ENCODE assay signal across 22 cellular contexts in the genomic region with DNA sequence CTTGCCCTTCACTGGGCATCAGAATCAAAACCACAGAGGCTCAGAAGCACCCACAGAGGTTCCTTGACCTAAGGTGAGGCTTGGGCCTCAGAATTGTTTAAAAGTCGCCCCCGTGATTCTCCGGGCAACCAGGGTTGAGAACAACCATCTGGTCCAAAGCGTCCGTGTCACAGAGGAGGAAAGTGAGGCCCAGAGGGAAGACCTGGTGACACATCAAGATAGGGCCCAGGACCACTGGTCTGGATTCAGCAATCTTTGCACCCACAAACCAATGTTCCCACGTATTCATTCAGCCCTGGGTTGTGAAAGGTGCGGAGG.
DNase-seq lines count a peak whose midpoint lies in the region; ATAC-seq lines count a peak whose summit lies in the region.
"Had no signal": no experiment of that assay in that cellular context is flagged by ENCODE, and none has a peak within 500 bp of the region (broad histone marks: within the 10 kb centered on the region; RNA-seq: fewer than 3 reads in every experiment).

No MANE protein-coding gene starts in this region.

- no peaks in the 10 kb centered on the region for H3K36me3 ChIP-seq in naive thymus-derived CD4-positive, alpha-beta T cell (ENCODE audit: control insufficient read depth in 2 of 3, insufficient read depth in 3 of 3, low read length in 3 of 3)
- H3K36me3 ChIP-seq: cardiac muscle cell, gastroesophageal sphincter, left lung, right lobe of liver, stomach, tibial artery had no signal

- H3K9me3 ChIP-seq in T-helper 17 cell (ENCODE audit: control insufficient read depth, low read length, poor library complexity, severe bottlenecking), result no peaks in the 10 kb centered on the region
- no peaks in the 10 kb centered on the region for H3K9me3 ChIP-seq in naive thymus-derived CD4-positive, alpha-beta T cell (ENCODE audit: control insufficient read depth in 2 of 3, low read length in 3 of 3)
- H3K9me3 ChIP-seq: gastroesophageal sphincter, left lung, right lobe of liver, SK-N-SH, stomach, tibial artery had no signal

- H3K27ac ChIP-seq in naive thymus-derived CD4-positive, alpha-beta T cell (ENCODE audit: low read depth, low read length), result no peak overlapping the region
- H3K27ac ChIP-seq: cardiac muscle cell, gastroesophageal sphincter, left lung, right lobe of liver, tibial artery had no signal

- H3K36me3 Mint-ChIP-seq in stimulated activated naive CD8-positive, alpha-beta T cell treated with anti-CD3 and anti-CD28 coated beads, Interleukin-15, Interleukin-2, amounts not matched to agents 100 ng/mL and 50 ng/mL, for 24 hours (ENCODE audit: low read depth), result no peaks in the 10 kb centered on the region
- no peaks in the 10 kb centered on the region for H3K36me3 Mint-ChIP-seq in T-helper 17 cell (ENCODE audit: low read depth)
- H3K36me3 Mint-ChIP-seq in naive thymus-derived CD4-positive, alpha-beta T cell, result peaks cover 0 to 5% (median 0%) of the 10 kb centered on the region in 5 donors
- H3K36me3 Mint-ChIP-seq: WTC11 had no signal

- H3K27ac Mint-ChIP-seq in stimulated activated naive CD8-positive, alpha-beta T cell treated with anti-CD3 and anti-CD28 coated beads, Interleukin-15, Interleukin-2, amounts not matched to agents 100 ng/mL and 50 ng/mL, for 24 hours, result peak overlapping the region; percentile 28
- peak overlapping the region; percentile 90 for H3K27ac Mint-ChIP-seq in T-helper 17 cell
- peak overlapping the region in 4 of 9 donors; percentile 60 to 95 (median 84) for H3K27ac Mint-ChIP-seq in naive thymus-derived CD4-positive, alpha-beta T cell
- H3K27ac Mint-ChIP-seq: nephron, WTC11 had no signal

- peaks cover 78% of the 10 kb centered on the region for H3K4me1 Mint-ChIP-seq in stimulated activated naive CD8-positive, alpha-beta T cell treated with anti-CD3 and anti-CD28 coated beads, Interleukin-15, Interleukin-2, amounts not matched to agents 100 ng/mL and 50 ng/mL, for 24 hours (ENCODE audit: low read depth)
- H3K4me1 Mint-ChIP-seq in T-helper 17 cell, result peaks cover 80% of the 10 kb centered on the region
- peaks cover 59 to 94% (median 82%) of the 10 kb centered on the region in 7 donors for H3K4me1 Mint-ChIP-seq in naive thymus-derived CD4-positive, alpha-beta T cell

- H3K27me3 ChIP-seq in naive thymus-derived CD4-positive, alpha-beta T cell (ENCODE audit: control insufficient read depth in 2 of 2, insufficient read depth in 2 of 2, low read length in 2 of 2), result no peaks in the 10 kb centered on the region
- H3K27me3 ChIP-seq: gastroesophageal sphincter, left lung, right lobe of liver, stomach, tibial artery had no signal

- H3K4me1 ChIP-seq in naive thymus-derived CD4-positive, alpha-beta T cell (ENCODE audit: control insufficient read depth in 2 of 2, insufficient read depth in 2 of 2, low read length in 2 of 2), result peaks cover 55 to 65% of the 10 kb centered on the region in 2 donors

- intact Hi-C loops in naive thymus-derived CD4-positive, alpha-beta T cell (cut with micrococcal nuclease), result loop anchor here (5.0 kb wide), 2 partner anchors 182 to 468 kb away; no protein-coding TSS in a partner anchor

- peaks cover 37% of the 10 kb centered on the region for H3K27me3 Mint-ChIP-seq in stimulated activated naive CD8-positive, alpha-beta T cell treated with anti-CD3 and anti-CD28 coated beads, Interleukin-15, Interleukin-2, amounts not matched to agents 100 ng/mL and 50 ng/mL, for 24 hours
- H3K27me3 Mint-ChIP-seq in T-helper 17 cell, result peaks cover 14% of the 10 kb centered on the region
- H3K27me3 Mint-ChIP-seq in naive thymus-derived CD4-positive, alpha-beta T cell, result peaks cover 0 to 23% (median 3%) of the 10 kb centered on the region in 5 donors

- no peak overlapping the region for H3K4me3 ChIP-seq in naive thymus-derived CD4-positive, alpha-beta T cell (ENCODE audit: low read length)
- H3K4me3 ChIP-seq: cardiac muscle cell, gastroesophageal sphincter, left lung, right lobe of liver, stomach, tibial artery had no signal

- ATAC-seq in stimulated activated naive CD8-positive, alpha-beta T cell treated with anti-CD3 and anti-CD28 coated beads, Interleukin-15, Interleukin-2, amounts not matched to agents 100 U/mL and 50 U/mL, for 24 hours, result no peak
- no peak for ATAC-seq in T-helper 17 cell
- no peak for ATAC-seq in naive thymus-derived CD4-positive, alpha-beta T cell
- no peak for ATAC-seq in HG03025 (IDR thresholded peaks at IDR 0.05; ENCODE audit: low FRiP score, unreplicated experiment)
- ATAC-seq: gastroesophageal sphincter, left lung, right lobe of liver, WTC11 had no signal

- no peak overlapping the region for H3K4me3 Mint-ChIP-seq in stimulated activated naive CD8-positive, alpha-beta T cell treated with anti-CD3 and anti-CD28 coated beads, Interleukin-15, Interleukin-2, amounts not matched to agents 100 ng/mL and 50 ng/mL, for 24 hours
- peak overlapping the region; percentile 21 for H3K4me3 Mint-ChIP-seq in T-helper 17 cell
- H3K4me3 Mint-ChIP-seq in naive thymus-derived CD4-positive, alpha-beta T cell, result peak overlapping the region in 9 of 10 donors; percentile 14 to 86 (median 76)
- H3K4me3 Mint-ChIP-seq: nephron, WTC11 had no signal

- POLR2A ChIA-PET in naive thymus-derived CD4-positive, alpha-beta T cell (lab: Charles Lee), result interaction anchor here (0.7 to 4.3 kb wide), 7 partner anchors 9 to 1038 kb away, joined by 3 to 39 read pairs (median 4); a partner anchor contains a TSS

- DNase-seq in stimulated activated naive CD8-positive, alpha-beta T cell treated with anti-CD3 and anti-CD28 coated beads, Interleukin-15, Interleukin-2, amounts not matched to agents 100 U/mL and 50 U/mL, for 24 hours, result no peak
- DNase-seq in T-helper 17 cell (no peak), NCI-H2081 (lab: John Stamatoyannopoulos, UW) (no peak), DMS53 (lab: John Stamatoyannopoulos, UW) (no peak)
- DNase-seq in naive thymus-derived CD4-positive, alpha-beta T cell, result no peak
- DNase-seq: dermis blood vessel endothelial cell; hippocampal formation; NCI-H1092; NCI-H1930; NCI-H774; right lobe of liver; SK-N-SH; stimulated activated CD4-positive, alpha-beta T cell treated with anti-CD3 and anti-CD28 coated beads, Interleukin-4, amount 100 ng/mL, for 4 hours; stomach; tibial artery had no signal

- no peaks in the 10 kb centered on the region for H3K9me3 Mint-ChIP-seq in stimulated activated naive CD8-positive, alpha-beta T cell treated with anti-CD3 and anti-CD28 coated beads, Interleukin-15, Interleukin-2, amounts not matched to agents 100 ng/mL and 50 ng/mL, for 24 hours
- H3K9me3 Mint-ChIP-seq in naive thymus-derived CD4-positive, alpha-beta T cell, result peaks cover 0 to 5% (median 0%) of the 10 kb centered on the region in 11 donors
- H3K9me3 Mint-ChIP-seq: nephron, WTC11 had no signal

- CTCF ChIA-PET in naive thymus-derived CD4-positive, alpha-beta T cell (lab: Charles Lee), result interaction anchor here (1.1 kb wide), 1 partner anchor 45 kb away, joined by 5 read pairs; no protein-coding TSS in a partner anchor
